Comparison of ENCODE assay signal across 15 cellular contexts in the genomic region with DNA sequence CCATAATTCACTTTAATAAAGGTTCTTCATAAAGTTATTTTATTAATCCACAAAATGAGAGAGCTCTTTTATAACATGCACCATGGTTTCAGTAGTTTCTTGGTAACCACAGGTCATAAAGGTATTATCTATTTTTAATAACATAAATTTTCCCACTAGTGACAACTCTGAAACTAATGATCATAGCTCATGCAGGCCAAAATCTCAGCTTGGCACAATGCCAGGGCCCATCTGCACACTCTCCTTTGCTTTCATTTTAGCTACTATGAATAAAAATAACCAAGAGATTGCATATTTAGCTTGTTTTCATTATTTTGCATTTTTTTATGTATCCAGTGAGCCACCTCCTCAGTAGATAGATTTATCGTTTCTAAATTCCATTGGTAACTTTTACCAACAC.
"Had no signal": no experiment of that assay in that cellular context is flagged by ENCODE, and none has a peak within 500 bp of the region (broad histone marks: within the 10 kb centered on the region; RNA-seq: fewer than 3 reads in every experiment).

No MANE protein-coding gene starts in this region.

- H3K4me1 Mint-ChIP-seq: activated CD4-positive, alpha-beta T cell treated with anti-CD3 and anti-CD28 coated beads for 36 hours had no signal

- H3K4me3 Mint-ChIP-seq: activated CD4-positive, alpha-beta T cell treated with anti-CD3 and anti-CD28 coated beads for 36 hours; activated CD8-positive, alpha-beta T cell treated with anti-CD3 and anti-CD28 coated beads for 36 hours; stimulated activated naive CD8-positive, alpha-beta T cell treated with anti-CD3 and anti-CD28 coated beads, Interleukin-15, Interleukin-2, amounts not matched to agents 100 ng/mL and 50 ng/mL, for 24 hours had no signal

- H3K36me3 ChIP-seq: adrenal gland, gastroesophageal sphincter, ovary, WERI-Rb-1 had no signal

- H3K27ac Mint-ChIP-seq: activated CD4-positive, alpha-beta T cell treated with anti-CD3 and anti-CD28 coated beads for 36 hours; activated CD8-positive, alpha-beta T cell treated with anti-CD3 and anti-CD28 coated beads for 36 hours; stimulated activated naive CD8-positive, alpha-beta T cell treated with anti-CD3 and anti-CD28 coated beads, Interleukin-15, Interleukin-2, amounts not matched to agents 100 ng/mL and 50 ng/mL, for 24 hours had no signal

- H3K27me3 ChIP-seq: adrenal gland, gastroesophageal sphincter, ovary had no signal

- H3K9me3 ChIP-seq: adrenal gland, gastroesophageal sphincter, ovary had no signal

- H3K4me1 ChIP-seq: adrenal gland, gastroesophageal sphincter had no signal

- H3K27me3 Mint-ChIP-seq: activated CD4-positive, alpha-beta T cell treated with anti-CD3 and anti-CD28 coated beads for 36 hours; activated CD8-positive, alpha-beta T cell treated with anti-CD3 and anti-CD28 coated beads for 36 hours; stimulated activated naive CD8-positive, alpha-beta T cell treated with anti-CD3 and anti-CD28 coated beads, Interleukin-15, Interleukin-2, amounts not matched to agents 100 ng/mL and 50 ng/mL, for 24 hours had no signal

- DNase-seq: activated CD4-positive, alpha-beta T cell treated with anti-CD3 and anti-CD28 coated beads for 36 hours; activated CD8-positive, alpha-beta memory T cell treated with anti-CD3 and anti-CD28 coated beads, Interleukin-2, amount 50 U/mL, for 4 hours; activated CD8-positive, alpha-beta T cell treated with anti-CD3 and anti-CD28 coated beads for 36 hours; activated naive CD4-positive, alpha-beta T cell treated with anti-CD3 and anti-CD28 coated beads, Interleukin-2, amount 50 U/mL, for 16 hours; caudate nucleus; cortex of kidney; effector memory CD4-positive, alpha-beta T cell; kidney; stimulated activated CD4-positive, alpha-beta T cell treated with anti-CD3 and anti-CD28 coated beads, Interleukin-15, amount 100 ng/mL, for 24 hours; stimulated activated CD4-positive, alpha-beta T cell treated with anti-CD3 and anti-CD28 coated beads, Interleukin-4, amount 100 ng/mL, for 24 hours; WERI-Rb-1 had no signal

- ATAC-seq: activated CD4-positive, alpha-beta T cell treated with anti-CD3 and anti-CD28 coated beads for 36 hours; activated CD8-positive, alpha-beta T cell treated with anti-CD3 and anti-CD28 coated beads for 36 hours; gastroesophageal sphincter had no signal

- H3K4me3 ChIP-seq: adrenal gland, gastroesophageal sphincter, ovary had no signal

- H3K27ac ChIP-seq: adrenal gland, gastroesophageal sphincter, ovary, WERI-Rb-1 had no signal
